ENCODE assay signal across 18 cellular contexts in genomic region chr6:38182426-38182825, GRCh38.
DNase-seq lines count a peak whose midpoint lies in the region; ATAC-seq lines count a peak whose summit lies in the region.
"Had no signal": no experiment of that assay in that cellular context is flagged by ENCODE, and none has a peak within 500 bp of the region (broad histone marks: within the 10 kb centered on the region; RNA-seq: fewer than 3 reads in every experiment).

No MANE protein-coding gene starts in this region.

- intact Hi-C loops in posterior vena cava (cut with DNase I) = no loop called here

- no peaks in the 10 kb centered on the region for H3K36me3 ChIP-seq in H7 (replicated peaks; ENCODE audit: control insufficient read depth, insufficient read depth, low read length)

- H3K27me3 ChIP-seq in H7 (ENCODE audit: control insufficient read depth, insufficient read depth, low read length) = no peaks in the 10 kb centered on the region

- no peak overlapping the region for H3K4me3 ChIP-seq in H7 (ENCODE audit: insufficient read depth, low read depth, low read length)

- no peak for ATAC-seq in GM19467 (IDR thresholded peaks at IDR 0.05; ENCODE audit: unreplicated experiment)
- ATAC-seq: PC-3 had no signal

- DNase-seq in D341Med (ENCODE audit: low spot score) (peak; percentile 10), H7 (peak; percentile 16), ecto neural progenitor cell (ENCODE audit: low spot score) (peak; percentile 39), posterior vena cava (ENCODE audit: low spot score) (peak; percentile 60), Kasumi-1 (lab: John Stamatoyannopoulos, UW) (no peak), RPMI8226 (no peak), NCI-H2227 (lab: John Stamatoyannopoulos, UW; ENCODE audit: unreplicated experiment) (no peak)
- DNase-seq: C1 segment of cervical spinal cord, DMS79, H9, KG1, NCI-H1436 treated with DMSO at 0.1 percent for 48 hours, NCI-H2081, NCI-H2171 treated with DMSO at 0.1 percent for 48 hours, NCI-H446 treated with DMSO at 0.1 percent for 48 hours, NCI-H748 treated with DMSO at 0.1 percent for 48 hours, PC-3 had no signal

Comparison
In these comparisons a context has a peak if more than half of its experiments do, and no peak if none do; other contexts are left out.
1. DNase-seq: peak in D341Med (single experiment), H7 (single experiment), ecto neural progenitor cell (single experiment) and posterior vena cava (single experiment); none in Kasumi-1 (0 of 2), RPMI8226 (single experiment) and NCI-H2227 (single experiment).